In genomic region chr15:77831989-77832388, GRCh38 we compare ENCODE assay signal across 26 cellular contexts.
DNase-seq lines count a peak whose midpoint lies in the region; ATAC-seq and TF ChIP-seq lines count a peak whose summit lies in the region.
"Had no signal": no experiment of that assay in that cellular context is flagged by ENCODE, and none has a peak within 500 bp of the region (broad histone marks: within the 10 kb centered on the region; RNA-seq: fewer than 3 reads in every experiment).

No MANE protein-coding gene starts in this region.

- DNase-seq in left cardiac atrium (peak; percentile 3), right atrium auricular region (ENCODE audit: low spot score) (no peak), NCI-H524 (lab: John Stamatoyannopoulos, UW) (peak; percentile 90 to 91), fibroblast of lung (ENCODE audit: low read depth in 2 of 2) (peak; percentile 7 to 45), uterus (no peak), esophagus muscularis mucosa (ENCODE audit: extremely low spot score) (no peak)
- DNase-seq in activated T-helper 2 cell treated with anti-CD3 and anti-CD28 coated beads, Interferon-gamma antibody, Interleukin-2, Interleukin-4, amounts not matched to agents 10 μg/mL and 5 μg/mL and 100 μg/mL, durations not matched to agents 14 hours and 24 hours and 36 hours (ENCODE audit: low spot score) = no peak
- DNase-seq: activated CD4-positive, alpha-beta T cell treated with anti-CD3 and anti-CD28 coated beads for 36 hours; activated CD8-positive, alpha-beta T cell treated with anti-CD3 and anti-CD28 coated beads, Interleukin-2, amount 10 ng/mL, durations not matched to agents 7 days and 5 days; activated gamma-delta T cell treated with Interleukin-2 at 50 U/mL for 16 hours; activated naive CD8-positive, alpha-beta T cell treated with anti-CD3 and anti-CD28 coated beads, Interleukin-2, amount 50 U/mL, for 24 hours; DMS53; foreskin fibroblast; Karpas-422; left ventricle myocardium superior; NCI-H1436; NCI-H526 treated with DMSO at 0.1 percent for 48 hours; Peyer's patch; SHP77 treated with DMSO at 0.1 percent for 48 hours; stimulated activated CD4-positive, alpha-beta T cell treated with anti-CD3 and anti-CD28 coated beads, Interleukin-4, amount 100 ng/mL, for 24 hours; tibial artery had no signal

- H3K9ac ChIP-seq in fibroblast of lung (ENCODE audit: insufficient read depth, low read length) = no peak overlapping the region
- H3K9ac ChIP-seq: BLaER1 had no signal

- H3K79me2 ChIP-seq in fibroblast of lung (ENCODE audit: control insufficient read depth, insufficient read depth, low read length) = no peaks in the 10 kb centered on the region

- no peak overlapping the region for H2AFZ ChIP-seq in fibroblast of lung (ENCODE audit: low read length)

- no peaks in the 10 kb centered on the region for H3K36me3 ChIP-seq in right atrium auricular region
- H3K36me3 ChIP-seq in fibroblast of lung (ENCODE audit: control insufficient read depth, insufficient read depth, low read length) = no peaks in the 10 kb centered on the region
- H3K36me3 ChIP-seq in uterus = no peaks in the 10 kb centered on the region
- H3K36me3 ChIP-seq in esophagus muscularis mucosa = no peaks in the 10 kb centered on the region
- H3K36me3 ChIP-seq: BLaER1, HAP-1, Peyer's patch, tibial artery had no signal

- TF ChIP-seq CTCF in right atrium auricular region (IDR thresholded peaks at IDR 0.05) (no peak), fibroblast of lung (conservative IDR thresholded peaks at IDR 0.05 in 1 of 2, IDR thresholded peaks at IDR 0.05 in 1 of 2; ENCODE audit: low read depth in 1 of 2, low read length in 2 of 2) (no peak), uterus (IDR thresholded peaks at IDR 0.05) (no peak), esophagus muscularis mucosa (IDR thresholded peaks at IDR 0.05) (no peak)

- H3K27me3 Mint-ChIP-seq in activated T-helper 2 cell treated with anti-CD3 and anti-CD28 coated beads, Interferon-gamma antibody, Interleukin-2, Interleukin-4, amounts not matched to agents 10 μg/mL and 5 μg/mL and 100 μg/mL, durations not matched to agents 14 hours and 24 hours and 36 hours (ENCODE audit: low read depth) = no peaks in the 10 kb centered on the region
- H3K27me3 Mint-ChIP-seq: activated CD4-positive, alpha-beta T cell treated with anti-CD3 and anti-CD28 coated beads for 36 hours; activated naive CD8-positive, alpha-beta T cell treated with anti-CD3 and anti-CD28 coated beads, Interleukin-2, amount 50 U/mL, for 24 hours; dendritic cell treated with granulocyte-macrophage colony-stimulating factor and Interleukin-4, amounts not matched to agents 40 ng/mL and 50 ng/mL, for 4 days had no signal

- H3K4me3 Mint-ChIP-seq in activated T-helper 2 cell treated with anti-CD3 and anti-CD28 coated beads, Interferon-gamma antibody, Interleukin-2, Interleukin-4, amounts not matched to agents 10 μg/mL and 5 μg/mL and 100 μg/mL, durations not matched to agents 14 hours and 24 hours and 36 hours (ENCODE audit: low read depth) = no peak overlapping the region
- H3K4me3 Mint-ChIP-seq: activated CD4-positive, alpha-beta T cell treated with anti-CD3 and anti-CD28 coated beads for 36 hours; activated CD8-positive, alpha-beta T cell treated with anti-CD3 and anti-CD28 coated beads, Interleukin-2, amount 10 ng/mL, durations not matched to agents 7 days and 5 days; activated naive CD8-positive, alpha-beta T cell treated with anti-CD3 and anti-CD28 coated beads, Interleukin-2, amount 50 U/mL, for 24 hours; central memory CD8-positive, alpha-beta T cell; dendritic cell treated with granulocyte-macrophage colony-stimulating factor and Interleukin-4, amounts not matched to agents 40 ng/mL and 50 ng/mL, for 4 days had no signal

- H3K4me3 ChIP-seq in right atrium auricular region (no peak overlapping the region), fibroblast of lung (replicated peaks in 1 of 4; ENCODE audit: control extremely low read depth in 1 of 4, insufficient read depth in 1 of 4, low read depth in 3 of 4, low read length in 4 of 4) (no peak overlapping the region), uterus (no peak overlapping the region), esophagus muscularis mucosa (no peak overlapping the region)
- H3K4me3 ChIP-seq: BLaER1, HAP-1, Peyer's patch, psoas muscle, tibial artery had no signal

- TF ChIP-seq EP300 in esophagus muscularis mucosa (IDR thresholded peaks at IDR 0.05) = no peak

- WGBS in esophagus muscularis mucosa = 40% methylated on average over 4 of the region's 4 CpGs

- H3K27me3 ChIP-seq in right atrium auricular region = no peaks in the 10 kb centered on the region
- peaks cover under 1% of the 10 kb centered on the region for H3K27me3 ChIP-seq in fibroblast of lung (ENCODE audit: control insufficient read depth, insufficient read depth, low read length)
- H3K27me3 ChIP-seq in uterus = no peaks in the 10 kb centered on the region
- peaks cover 0 to 56% (median 0%) of the 10 kb centered on the region in 4 donors for H3K27me3 ChIP-seq in esophagus muscularis mucosa
- H3K27me3 ChIP-seq: BLaER1, Peyer's patch had no signal

- no peaks in the 10 kb centered on the region for H3K9me3 Mint-ChIP-seq in activated T-helper 2 cell treated with anti-CD3 and anti-CD28 coated beads, Interferon-gamma antibody, Interleukin-2, Interleukin-4, amounts not matched to agents 10 μg/mL and 5 μg/mL and 100 μg/mL, durations not matched to agents 14 hours and 24 hours and 36 hours
- H3K9me3 Mint-ChIP-seq: activated naive CD8-positive, alpha-beta T cell treated with anti-CD3 and anti-CD28 coated beads, Interleukin-2, amount 50 U/mL, for 24 hours; central memory CD8-positive, alpha-beta T cell; dendritic cell treated with granulocyte-macrophage colony-stimulating factor and Interleukin-4, amounts not matched to agents 40 ng/mL and 50 ng/mL, for 4 days had no signal

- ATAC-seq in left cardiac atrium = no peak
- ATAC-seq: activated CD4-positive, alpha-beta T cell treated with anti-CD3 and anti-CD28 coated beads for 36 hours; activated CD8-positive, alpha-beta T cell treated with anti-CD3 and anti-CD28 coated beads, Interleukin-2, amount 10 ng/mL, durations not matched to agents 7 days and 5 days; activated naive CD8-positive, alpha-beta T cell treated with anti-CD3 and anti-CD28 coated beads, Interleukin-2, amount 50 U/mL, for 24 hours; left ventricle myocardium superior; psoas muscle had no signal

- H3K36me3 Mint-ChIP-seq in activated T-helper 2 cell treated with anti-CD3 and anti-CD28 coated beads, Interferon-gamma antibody, Interleukin-2, Interleukin-4, amounts not matched to agents 10 μg/mL and 5 μg/mL and 100 μg/mL, durations not matched to agents 14 hours and 24 hours and 36 hours (ENCODE audit: low read depth) = no peaks in the 10 kb centered on the region

- H3K27ac ChIP-seq in right atrium auricular region (no peak overlapping the region), fibroblast of lung (ENCODE audit: insufficient read depth, low read length) (no peak overlapping the region), uterus (no peak overlapping the region), esophagus muscularis mucosa (replicated peaks in 1 of 4) (no peak overlapping the region)
- H3K27ac ChIP-seq: BLaER1, Peyer's patch, psoas muscle, tibial artery had no signal

- H3K9me3 ChIP-seq in right atrium auricular region (no peaks in the 10 kb centered on the region), fibroblast of lung (ENCODE audit: control insufficient read depth, insufficient read depth, low read depth, low read length) (no peaks in the 10 kb centered on the region), uterus (no peaks in the 10 kb centered on the region), esophagus muscularis mucosa (no peaks in the 10 kb centered on the region)
- H3K9me3 ChIP-seq: BLaER1, HAP-1, Peyer's patch, psoas muscle, tibial artery had no signal

- H4K20me1 ChIP-seq in fibroblast of lung (ENCODE audit: control insufficient read depth, extremely low read depth, insufficient read depth, low read length) = no peaks in the 10 kb centered on the region
- H4K20me1 ChIP-seq: BLaER1 had no signal

- H3K4me1 Mint-ChIP-seq in activated T-helper 2 cell treated with anti-CD3 and anti-CD28 coated beads, Interferon-gamma antibody, Interleukin-2, Interleukin-4, amounts not matched to agents 10 μg/mL and 5 μg/mL and 100 μg/mL, durations not matched to agents 14 hours and 24 hours and 36 hours (ENCODE audit: low read depth) = no peaks in the 10 kb centered on the region
- H3K4me1 Mint-ChIP-seq: activated CD4-positive, alpha-beta T cell treated with anti-CD3 and anti-CD28 coated beads for 36 hours; activated naive CD8-positive, alpha-beta T cell treated with anti-CD3 and anti-CD28 coated beads, Interleukin-2, amount 50 U/mL, for 24 hours; central memory CD8-positive, alpha-beta T cell had no signal

- H3K27ac Mint-ChIP-seq in activated T-helper 2 cell treated with anti-CD3 and anti-CD28 coated beads, Interferon-gamma antibody, Interleukin-2, Interleukin-4, amounts not matched to agents 10 μg/mL and 5 μg/mL and 100 μg/mL, durations not matched to agents 14 hours and 24 hours and 36 hours = no peak overlapping the region
- H3K27ac Mint-ChIP-seq: activated CD4-positive, alpha-beta T cell treated with anti-CD3 and anti-CD28 coated beads for 36 hours; activated CD8-positive, alpha-beta T cell treated with anti-CD3 and anti-CD28 coated beads, Interleukin-2, amount 10 ng/mL, durations not matched to agents 7 days and 5 days; activated naive CD8-positive, alpha-beta T cell treated with anti-CD3 and anti-CD28 coated beads, Interleukin-2, amount 50 U/mL, for 24 hours; dendritic cell treated with granulocyte-macrophage colony-stimulating factor and Interleukin-4, amounts not matched to agents 40 ng/mL and 50 ng/mL, for 4 days had no signal

- TF ChIP-seq POLR2A in uterus (IDR thresholded peaks at IDR 0.05) (no peak), esophagus muscularis mucosa (IDR thresholded peaks at IDR 0.05; ENCODE audit: low read depth) (no peak)

- H3K4me2 ChIP-seq in fibroblast of lung (ENCODE audit: extremely low read depth, insufficient read depth, low read length) = no peak overlapping the region
- H3K4me2 ChIP-seq: BLaER1 had no signal

- intact Hi-C loops in left cardiac atrium (cut with DNase I) (no loop called here), uterus (cut with DNase I; ENCODE audit: low total_unique reads) (no loop called here), esophagus muscularis mucosa (cut with DNase I) (no loop called here)
- intact Hi-C loops in activated T-helper 2 cell treated with anti-CD3 and anti-CD28 coated beads, Interferon-gamma antibody, Interleukin-2, Interleukin-4, amounts not matched to agents 10 μg/mL and 5 μg/mL and 100 μg/mL, durations not matched to agents 14 hours and 24 hours and 36 hours (cut with micrococcal nuclease) = no loop called here

- no peaks in the 10 kb centered on the region for H3K4me1 ChIP-seq in right atrium auricular region
- no peaks in the 10 kb centered on the region for H3K4me1 ChIP-seq in fibroblast of lung (ENCODE audit: control insufficient read depth, extremely low read depth, insufficient read depth, low read length)
- no peaks in the 10 kb centered on the region for H3K4me1 ChIP-seq in uterus
- no peaks in the 10 kb centered on the region for H3K4me1 ChIP-seq in esophagus muscularis mucosa
- H3K4me1 ChIP-seq: HAP-1, Peyer's patch, psoas muscle, tibial artery had no signal

Comparison
In these comparisons a context has a peak if more than half of its experiments do, and no peak if none do; other contexts are left out.
1. DNase-seq: peak in left cardiac atrium (single experiment), NCI-H524 (2 of 2) and fibroblast of lung (2 of 2); none in right atrium auricular region (single experiment), uterus (0 of 2), esophagus muscularis mucosa (single experiment) and activated T-helper 2 cell treated with anti-CD3 and anti-CD28 coated beads, Interferon-gamma antibody, Interleukin-2, Interleukin-4, amounts not matched to agents 10 μg/mL and 5 μg/mL and 100 μg/mL, durations not matched to agents 14 hours and 24 hours and 36 hours (single experiment).